1 cellular context compared by ENCODE assay signal in genomic region chr5:57456056-57456455, GRCh38.
TF ChIP-seq lines count a peak whose summit lies in the region.

No MANE protein-coding gene starts in this region.

TF ChIP-seq in HepG2, 621 proteins besides CTCF, POLR2A, EP300 and RAD21:
- TF ChIP-seq RARG (CRISPR knock-in tag; IDR thresholded peaks at IDR 0.05; ENCODE audit: low read depth) (no peak), ZBED4 (CRISPR knock-in tag; IDR thresholded peaks at IDR 0.05; ENCODE audit: borderline replicate concordance) (no peak), HMGXB3 (CRISPR knock-in tag; IDR thresholded peaks at IDR 0.05; ENCODE audit: borderline replicate concordance) (no peak), ZNF792 (CRISPR knock-in tag; IDR thresholded peaks at IDR 0.05) (no peak), SP4 (CRISPR knock-in tag; IDR thresholded peaks at IDR 0.05) (no peak), MAFF (IDR thresholded peaks at IDR 0.05; ENCODE audit: low read depth, low read length) (no peak)
